Comparison of ENCODE assay signal across 16 cellular contexts in the genomic region with DNA sequence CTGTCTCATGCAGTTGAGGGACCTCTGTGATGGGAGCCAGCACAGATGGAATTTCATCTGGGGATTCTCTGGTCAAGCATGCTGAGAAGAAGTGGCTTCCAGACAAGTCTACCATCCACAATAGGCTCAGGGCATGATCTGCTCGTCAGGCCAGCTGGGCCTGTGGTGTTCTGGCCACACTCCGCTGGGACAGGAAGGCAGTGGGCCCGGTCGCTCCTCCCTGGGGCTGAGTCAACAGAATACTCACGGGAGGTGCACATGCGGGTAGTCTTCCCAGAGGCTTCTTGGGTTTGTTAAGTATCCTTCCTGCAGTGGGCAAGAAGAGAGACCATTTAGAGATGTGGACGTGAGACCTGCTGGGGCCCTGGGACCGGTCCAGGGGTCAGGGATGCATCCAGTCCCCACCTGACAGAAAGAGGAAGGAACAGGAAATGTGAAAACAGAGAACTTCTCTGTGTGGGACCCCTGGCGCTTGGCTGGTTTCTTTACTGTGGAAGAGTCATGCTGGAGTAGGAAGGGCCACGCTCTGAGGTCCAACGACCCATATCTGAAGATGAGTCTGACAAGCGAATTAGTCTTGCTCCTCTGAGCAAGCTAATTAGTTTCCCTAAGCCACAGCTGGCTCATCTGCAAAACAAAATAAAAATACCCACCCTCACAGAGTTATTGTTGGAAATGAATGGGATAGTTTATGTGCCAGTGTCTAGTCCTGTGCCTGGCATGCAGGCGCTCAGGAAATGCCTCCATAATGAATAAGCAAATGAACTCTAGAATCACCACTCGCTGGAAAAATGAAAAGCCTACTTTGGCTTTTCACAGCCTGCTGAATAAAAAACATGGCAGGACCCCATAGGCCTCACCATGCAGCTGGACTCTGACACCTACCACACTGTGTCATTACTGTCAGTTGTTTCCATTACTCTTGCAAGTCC.
DNase-seq lines count a peak whose midpoint lies in the region; ATAC-seq, FAIRE-seq and TF ChIP-seq lines count a peak whose summit lies in the region.
"Had no signal": no experiment of that assay in that cellular context is flagged by ENCODE, and none has a peak within 500 bp of the region (broad histone marks: within the 10 kb centered on the region; RNA-seq: fewer than 3 reads in every experiment).

No MANE protein-coding gene starts in this region.

- H3K4me1 ChIP-seq in H1 (replicated peaks in 1 of 4; ENCODE audit: control insufficient read depth in 3 of 4, insufficient read depth in 4 of 4, low read length in 3 of 4), result peaks cover 0 to 14% (median 0%) of the 10 kb centered on the region in 4 experiments; a peak in 4 of 7 replicates
- H3K4me1 ChIP-seq in skeletal muscle satellite cell (ENCODE audit: control insufficient read depth, insufficient read depth, low read length), result peaks cover 96% of the 10 kb centered on the region

- no peak for TF ChIP-seq EP300 in H1 (IDR thresholded peaks at IDR 0.05; ENCODE audit: borderline replicate concordance in 1 of 2, low read depth in 2 of 2, low read length in 2 of 2)

- TF ChIP-seq CTCF in H1 (IDR thresholded peaks at IDR 0.05; ENCODE audit: control extremely low read depth in 1 of 3, insufficient read depth in 1 of 3, low read depth in 1 of 3, low read length in 3 of 3), result no peak

- ATAC-seq in GM19455 (IDR thresholded peaks at IDR 0.05; ENCODE audit: unreplicated experiment) (no peak), Right ventricle myocardium inferior (no peak)
- ATAC-seq: activated T-cell treated with anti-CD3 and anti-CD28 coated beads, Interleukin-2, amount 50 U/mL, for 72 hours had no signal

- H3K79me2 ChIP-seq in H1 (ENCODE audit: control insufficient read depth in 1 of 2, insufficient read depth in 2 of 2, low read length in 2 of 2), result no peaks in the 10 kb centered on the region

- H3K79me1 ChIP-seq in H1 (ENCODE audit: low read depth, low read length), result no peaks in the 10 kb centered on the region

- H3K27ac ChIP-seq in H1 (ENCODE audit: low read depth, low read length) (no peak overlapping the region), substantia nigra (ENCODE audit: low read depth, low read length, poor library complexity, severe bottlenecking) (no peak overlapping the region)
- H3K27ac ChIP-seq: PC-9 had no signal

- 0 out of 2 replicates have a peak overlapping the region, but pooled peaks have one; percentile 44 for H2BK5ac ChIP-seq in H1 (ENCODE audit: low read depth, low read length)

- peak overlapping the region; percentile 73; the same call in 1 of the 2 replicates for H4K8ac ChIP-seq in H1 (ENCODE audit: extremely low read depth, insufficient read depth, low read length)

- H3K27me3 ChIP-seq in H1 (replicated peaks in 1 of 4; ENCODE audit: control insufficient read depth in 3 of 4, extremely low read depth in 1 of 4, insufficient read depth in 3 of 4, low read length in 3 of 4), result no peaks in the 10 kb centered on the region
- H3K27me3 ChIP-seq in skeletal muscle satellite cell (ENCODE audit: control insufficient read depth, insufficient read depth, low read length), result no peaks in the 10 kb centered on the region

- H3K9ac ChIP-seq in H1 (replicated peaks in 1 of 4; ENCODE audit: extremely low read depth in 1 of 4, low read depth in 3 of 4, low read length in 3 of 4) (no peak overlapping the region), skeletal muscle satellite cell (ENCODE audit: low read depth, low read length) (peak overlapping the region; percentile 61)

- no peak overlapping the region for H3K4ac ChIP-seq in H1 (replicated peaks; ENCODE audit: insufficient read length, low read depth, low read length)

- no peak overlapping the region for H4K91ac ChIP-seq in H1 (replicated peaks; ENCODE audit: insufficient read length, low read length)

- H3K4me2 ChIP-seq in H1 (ENCODE audit: insufficient read depth in 1 of 2, low read depth in 2 of 2, low read length in 2 of 2) (peak overlapping the region in 1 of 2 experiments; percentile 1; a peak in 1 of 4 replicates), skeletal muscle satellite cell (ENCODE audit: low read length) (peak overlapping the region; percentile 28)
- H3K4me2 ChIP-seq: PC-9 had no signal

- H2AK5ac ChIP-seq in H1 (ENCODE audit: low read depth, low read length), result no peak overlapping the region

- POLR2A ChIA-PET in H1 (lab: Charles Lee; ENCODE audit: partially characterized antibody), result interaction anchor here (1.3 kb wide), 1 partner anchor 11 kb away, joined by 5 read pairs; no protein-coding TSS in a partner anchor

- no peak overlapping the region for H3K56ac ChIP-seq in H1 (replicated peaks; ENCODE audit: insufficient read length, low read depth, low read length)

- H3K18ac ChIP-seq in H1 (ENCODE audit: extremely low read depth, low read length), result no peak overlapping the region

- H2BK15ac ChIP-seq in H1 (ENCODE audit: low read length), result no peak overlapping the region

- WGBS in H1 (ENCODE audit: extremely low coverage in 1 of 2, insufficient coverage in 1 of 2, insufficient read length in 1 of 2, insufficient replicate concordance in 2 of 2, low coverage in 1 of 2, low lambda C conversion rate in 2 of 2, missing lambda C conversion rate in 1 of 2), 2 experiments, result 94% methylated on average over 14 of the region's 14 CpGs; no CpG with 5 or more reads in 1 of the 2 experiments

- H3K9me3 ChIP-seq in H1 (ENCODE audit: insufficient read depth in 2 of 2, low read depth in 1 of 2, low read length in 1 of 2) (no peaks in the 10 kb centered on the region), skeletal muscle satellite cell (replicated peaks; ENCODE audit: low read length) (no peaks in the 10 kb centered on the region)

- H3K23me2 ChIP-seq in H1 (ENCODE audit: low read depth, low read length), result no peaks in the 10 kb centered on the region

- no peak overlapping the region for H2BK20ac ChIP-seq in H1 (ENCODE audit: low read length)

- DNase-seq in GM03348 (ENCODE audit: low spot score) (peak; percentile 67), LHCN-M2 (ENCODE audit: low read depth) (peak; percentile 89), H1 (ENCODE audit: low read depth in 1 of 2, low spot score in 2 of 2) (no peak), substantia nigra (lab: John Stamatoyannopoulos, UW) (no peak), Right ventricle myocardium inferior (ENCODE audit: missing footprints) (no peak)
- DNase-seq in central memory CD4-positive, alpha-beta T cell, result no peak
- DNase-seq: activated T-cell treated with anti-CD3 and anti-CD28 coated beads, Interleukin-2, amount 50 U/mL, for 72 hours; kidney; NCI-H1105; PC-9; stimulated activated CD4-positive, alpha-beta T cell treated with anti-CD3 and anti-CD28 coated beads, Interleukin-4, amount 100 ng/mL, for 1 hour; stimulated activated naive CD4-positive, alpha-beta T cell had no signal

- no peak overlapping the region for H2BK12ac ChIP-seq in H1 (ENCODE audit: low read depth, low read length)

- H2AFZ ChIP-seq in H1 (ENCODE audit: low read length), result no peak overlapping the region
- H2AFZ ChIP-seq: PC-9 had no signal

- H4K20me1 ChIP-seq in H1 (replicated peaks in 1 of 2; ENCODE audit: control insufficient read depth in 1 of 2, insufficient read depth in 2 of 2, low read length in 2 of 2), result no peaks in the 10 kb centered on the region

- no peak overlapping the region for H3K23ac ChIP-seq in H1 (ENCODE audit: insufficient read length)

- no peak for TF ChIP-seq POLR2A in H1 (IDR thresholded peaks at IDR 0.05; ENCODE audit: control extremely low read depth in 1 of 2, low read depth in 2 of 2, low read length in 2 of 2)

- intact Hi-C loops in Right ventricle myocardium inferior (cut with DNase I), result no loop called here

- no peak overlapping the region for H2BK120ac ChIP-seq in H1 (replicated peaks; ENCODE audit: low read depth, low read length)

- H4K5ac ChIP-seq in H1 (ENCODE audit: insufficient read length, low read depth, low read length), result no peak overlapping the region

- peaks cover 0 to 25% (median 6%) of the 10 kb centered on the region in 4 experiments; a peak in 5 of 8 replicates for H3K36me3 ChIP-seq in H1 (ENCODE audit: control insufficient read depth in 2 of 4, insufficient read depth in 4 of 4, low read length in 3 of 4)
- peaks cover 92% of the 10 kb centered on the region for H3K36me3 ChIP-seq in skeletal muscle satellite cell (ENCODE audit: insufficient read depth, low read length)

- H3K4me3 ChIP-seq in H1 (ENCODE audit: extremely low read depth in 1 of 4, insufficient read depth in 2 of 4, low read depth in 3 of 4, low read length in 4 of 4) (no peak overlapping the region), skeletal muscle satellite cell (ENCODE audit: low read length) (no peak overlapping the region)
- H3K4me3 ChIP-seq: PC-9 had no signal

- CTCF ChIA-PET in H1 (lab: Charles Lee; ENCODE audit: partially characterized antibody), result interaction anchor here (0.6 to 2.5 kb wide), 4 partner anchors 46 to 94 kb away, joined by 3 to 7 read pairs (median 3); no protein-coding TSS in a partner anchor

- no peak for TF ChIP-seq RAD21 in H1 (IDR thresholded peaks at IDR 0.05 in 1 of 2, conservative IDR thresholded peaks at IDR 0.05 in 1 of 2; ENCODE audit: low read depth in 2 of 2, low read length in 2 of 2)

- no peak for FAIRE-seq in H1 (lab: Jason Lieb, UNC)
- FAIRE-seq: endometrium, G401.6, kidney had no signal

- H3K14ac ChIP-seq in H1 (ENCODE audit: insufficient read length), result no peak overlapping the region

TF ChIP-seq in H1, 55 proteins besides CTCF, POLR2A, EP300 and RAD21:
- TF ChIP-seq MAFK (IDR thresholded peaks at IDR 0.05; ENCODE audit: low read depth, low read length), result no peak
- TF ChIP-seq NRF1 (IDR thresholded peaks at IDR 0.05; ENCODE audit: low read depth, low read length), result no peak
- no peak for TF ChIP-seq SAP30 (IDR thresholded peaks at IDR 0.05; ENCODE audit: insufficient read depth, insufficient replicate concordance, low read length)
- TF ChIP-seq TBP (IDR thresholded peaks at IDR 0.05; ENCODE audit: low read depth, low read length), result no peak
- TF ChIP-seq FOSL1 (IDR thresholded peaks at IDR 0.05; ENCODE audit: insufficient read depth, low read depth, low read length), result no peak
- no peak for TF ChIP-seq SIRT6 (IDR thresholded peaks at IDR 0.05; ENCODE audit: low read length)
- no peak for TF ChIP-seq KDM1A (IDR thresholded peaks at IDR 0.05; ENCODE audit: borderline replicate concordance, low read length)

Comparison
In these comparisons a context has a peak if more than half of its experiments do, and no peak if none do; other contexts are left out.
1. DNase-seq: peak in GM03348 (single experiment) and LHCN-M2 (single experiment); none in H1 (0 of 2), central memory CD4-positive, alpha-beta T cell (single experiment), substantia nigra (0 of 49) and Right ventricle myocardium inferior (single experiment).